1 cellular context compared by ENCODE assay signal in the genomic region with DNA sequence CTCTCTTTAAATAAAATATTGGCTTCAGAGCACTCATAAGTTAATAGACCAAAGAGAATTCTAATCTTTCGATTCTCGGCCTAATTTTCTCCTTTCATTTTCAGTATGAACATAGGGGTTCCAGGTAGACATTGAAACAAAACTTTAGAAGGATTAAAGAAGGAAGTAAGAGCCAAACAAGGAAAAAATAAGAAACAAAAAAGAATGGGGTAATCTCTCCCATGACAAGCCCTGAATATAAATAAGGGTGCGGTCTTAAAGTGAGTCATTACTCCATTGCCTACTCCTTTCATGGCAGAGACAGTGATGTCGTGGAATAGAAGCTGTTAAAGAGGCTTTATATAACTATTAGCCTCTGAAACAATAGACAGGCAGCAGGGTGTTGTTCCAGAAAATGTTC.
TF ChIP-seq lines count a peak whose summit lies in the region.

No MANE protein-coding gene starts in this region.

TF ChIP-seq in GM23338, 12 proteins besides CTCF, POLR2A, EP300 and RAD21 (continued from another document):
- no peak for TF ChIP-seq ZNF462 (CRISPR knock-in tag; IDR thresholded peaks at IDR 0.05)
